In the genomic region with DNA sequence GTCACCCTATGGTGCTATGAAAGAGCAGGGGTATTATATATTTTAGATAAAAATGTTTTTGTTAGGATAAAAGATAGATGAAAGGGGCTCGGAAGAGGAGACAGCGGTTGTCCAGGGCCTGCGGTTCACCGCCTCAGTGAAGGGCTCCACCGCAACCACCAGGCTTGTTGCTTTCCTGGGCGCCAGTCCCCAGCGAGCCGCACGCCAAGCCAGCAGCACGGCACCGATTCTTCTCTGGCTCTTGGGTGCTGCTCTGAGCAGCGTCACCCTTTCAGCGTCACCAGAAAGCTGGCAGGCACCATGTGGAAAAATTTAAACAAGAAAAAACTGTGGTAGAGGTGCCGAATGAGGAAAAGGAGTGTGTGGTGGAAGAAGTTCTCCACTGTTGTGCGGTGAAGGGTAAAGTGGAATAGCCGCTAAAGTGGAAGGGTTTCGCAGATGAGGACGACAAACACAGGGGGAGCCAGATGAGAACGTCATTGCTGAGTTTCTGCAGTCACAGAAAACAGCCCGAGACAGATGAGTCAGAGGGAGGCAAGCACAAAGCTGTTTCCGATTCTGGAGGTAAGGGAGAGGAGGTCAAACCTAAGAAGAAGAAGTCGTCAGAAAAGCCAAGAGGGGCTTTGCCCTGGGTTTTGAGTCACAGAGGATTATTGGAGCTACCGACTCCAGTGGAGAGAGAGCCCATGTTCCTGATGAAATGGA, we compare ENCODE assay signal across 26 cellular contexts.
"Had no signal": no experiment of that assay in that cellular context is flagged by ENCODE, and none has a peak within 500 bp of the region (broad histone marks: within the 10 kb centered on the region; RNA-seq: fewer than 3 reads in every experiment).

No MANE protein-coding gene starts in this region.

- DNase-seq: activated CD4-positive, alpha-beta memory T cell treated with anti-CD3 and anti-CD28 coated beads, Interleukin-2, amount 10 ng/mL, durations not matched to agents 7 days and 5 days; activated CD4-positive, alpha-beta T cell treated with anti-CD3 and anti-CD28 coated beads, Interleukin-2, amount 10 ng/mL, durations not matched to agents 7 days and 5 days; activated CD4-positive, CD25-positive, alpha-beta regulatory T cell treated with anti-CD3 and anti-CD28 coated beads, Interleukin-2, amount 50 U/mL, for 72 hours; activated gamma-delta T cell treated with Interleukin-2 at 50 U/mL for 16 hours; activated naive CD4-positive, alpha-beta T cell treated with anti-CD3 and anti-CD28 coated beads, Interleukin-2, amount 50 U/mL, for 16 hours; activated T-cell treated with anti-CD3 and anti-CD28 coated beads, Interleukin-2, amount 50 U/mL, for 4 hours; amniotic stem cell; dermis blood vessel endothelial cell; effector CD4-positive, alpha-beta T cell; glutamatergic neuron; islet precursor cell; left ventricle myocardium inferior; mucosa of descending colon; right lobe of liver; stimulated activated CD4-positive, alpha-beta T cell treated with anti-CD3 and anti-CD28 coated beads, Interleukin-4, amount 100 ng/mL, for 1 hour; stimulated activated naive CD8-positive, alpha-beta T cell treated with anti-CD3 and anti-CD28 coated beads, Interleukin-15, Interleukin-2, amounts not matched to agents 100 U/mL and 50 U/mL, for 24 hours; T-helper 2 cell had no signal

- ATAC-seq: activated T-cell treated with anti-CD3 and anti-CD28 coated beads, Interleukin-2, amount 50 U/mL, for 4 hours; activated T-helper 17 cell treated with anti-CD3 and anti-CD28 coated beads, Interleukin-2, amount 50 U/mL, for 72 hours; mucosa of descending colon; natural killer cell treated with Interleukin-12 subunit alpha and Interleukin-12 subunit beta and Interleukin-15 and Interleukin-18, amount 100 ng/mL, for 72 hours; right lobe of liver; stimulated activated naive CD8-positive, alpha-beta T cell treated with anti-CD3 and anti-CD28 coated beads, Interleukin-15, Interleukin-2, amounts not matched to agents 100 U/mL and 50 U/mL, for 24 hours had no signal

- H3K4me1 Mint-ChIP-seq: activated CD4-positive, alpha-beta memory T cell treated with anti-CD3 and anti-CD28 coated beads, Interleukin-2, amount 10 ng/mL, durations not matched to agents 7 days and 5 days; activated CD4-positive, alpha-beta T cell treated with anti-CD3 and anti-CD28 coated beads, Interleukin-2, amount 10 ng/mL, durations not matched to agents 7 days and 5 days; activated T-helper 17 cell treated with anti-CD3 and anti-CD28 coated beads, Interleukin-2, amount 50 U/mL, for 72 hours; central memory CD8-positive, alpha-beta T cell had no signal

- H3K27ac ChIP-seq: epithelial cell of prostate, left ventricle myocardium inferior, neutrophil, right lobe of liver, thoracic aorta had no signal

- H3K4me1 ChIP-seq: left ventricle myocardium inferior, right lobe of liver had no signal

- H3K27ac Mint-ChIP-seq: activated CD4-positive, alpha-beta memory T cell treated with anti-CD3 and anti-CD28 coated beads, Interleukin-2, amount 10 ng/mL, durations not matched to agents 7 days and 5 days; activated CD4-positive, alpha-beta T cell treated with anti-CD3 and anti-CD28 coated beads, Interleukin-2, amount 10 ng/mL, durations not matched to agents 7 days and 5 days; activated T-helper 17 cell treated with anti-CD3 and anti-CD28 coated beads, Interleukin-2, amount 50 U/mL, for 72 hours; natural killer cell treated with Interleukin-12 subunit alpha and Interleukin-12 subunit beta and Interleukin-15 and Interleukin-18, amount 100 ng/mL, for 72 hours; progenitor cell of endocrine pancreas; type B pancreatic cell had no signal

- H3K27me3 ChIP-seq: neutrophil, right lobe of liver had no signal

- H3K36me3 Mint-ChIP-seq: type B pancreatic cell had no signal

- H3K4me3 ChIP-seq: left ventricle myocardium inferior, lung, mucosa of descending colon, right lobe of liver, thoracic aorta had no signal

- H3K4me3 Mint-ChIP-seq: activated CD4-positive, alpha-beta memory T cell treated with anti-CD3 and anti-CD28 coated beads, Interleukin-2, amount 10 ng/mL, durations not matched to agents 7 days and 5 days; activated CD4-positive, alpha-beta T cell treated with anti-CD3 and anti-CD28 coated beads, Interleukin-2, amount 10 ng/mL, durations not matched to agents 7 days and 5 days; activated T-cell treated with anti-CD3 and anti-CD28 coated beads, Interleukin-2, amount 50 U/mL, for 4 hours; activated T-helper 17 cell treated with anti-CD3 and anti-CD28 coated beads, Interleukin-2, amount 50 U/mL, for 72 hours; central memory CD8-positive, alpha-beta T cell; natural killer cell treated with Interleukin-12 subunit alpha and Interleukin-12 subunit beta and Interleukin-15 and Interleukin-18, amount 100 ng/mL, for 72 hours; type B pancreatic cell had no signal

- H3K27me3 Mint-ChIP-seq: activated CD4-positive, alpha-beta memory T cell treated with anti-CD3 and anti-CD28 coated beads, Interleukin-2, amount 10 ng/mL, durations not matched to agents 7 days and 5 days; activated CD4-positive, alpha-beta T cell treated with anti-CD3 and anti-CD28 coated beads, Interleukin-2, amount 10 ng/mL, durations not matched to agents 7 days and 5 days; activated T-helper 17 cell treated with anti-CD3 and anti-CD28 coated beads, Interleukin-2, amount 50 U/mL, for 72 hours; central memory CD8-positive, alpha-beta T cell; natural killer cell treated with Interleukin-12 subunit alpha and Interleukin-12 subunit beta and Interleukin-15 and Interleukin-18, amount 100 ng/mL, for 72 hours; progenitor cell of endocrine pancreas; type B pancreatic cell had no signal

- H3K9me3 ChIP-seq: neutrophil, right lobe of liver, thoracic aorta had no signal

- H3K36me3 ChIP-seq: left ventricle myocardium inferior, neutrophil, right lobe of liver, thoracic aorta had no signal
